ENCODE assay signal across 11 cellular contexts in the genomic region with DNA sequence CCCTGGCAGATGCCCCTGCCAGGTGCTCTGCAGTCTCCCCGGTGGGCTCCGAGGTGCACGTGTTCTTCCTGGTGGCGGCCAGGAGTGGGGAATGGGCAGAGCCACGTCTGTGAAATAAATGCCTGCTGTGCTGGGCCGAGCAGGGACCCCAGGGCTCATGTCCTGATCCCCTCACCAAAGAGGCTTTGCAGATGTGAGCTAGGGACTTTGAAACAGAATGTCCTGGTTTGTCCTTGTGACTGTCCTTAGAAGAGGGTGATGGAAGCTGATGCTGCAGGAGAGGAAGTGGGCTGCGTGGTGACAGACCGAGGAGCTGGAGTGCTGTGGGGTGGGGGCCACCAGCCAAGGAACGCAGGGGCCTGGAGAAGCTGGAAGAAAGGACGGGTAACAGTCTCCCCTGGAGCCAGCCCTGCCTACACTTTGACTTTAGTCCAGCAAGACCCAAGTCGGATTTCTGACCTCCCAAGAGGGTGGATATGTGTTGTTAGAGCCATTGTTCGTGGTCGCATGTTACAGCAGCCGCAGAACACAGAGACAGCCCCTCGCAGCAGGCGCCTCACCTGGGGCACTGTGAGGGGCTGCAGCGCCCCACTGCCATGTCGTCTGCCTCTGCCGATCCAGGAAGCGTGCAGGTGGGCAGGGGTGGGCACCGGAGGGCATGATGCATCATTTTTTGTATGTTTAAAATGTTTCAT.
A peak's percentile ranks its signal among the peaks of the same experiment; 100 is the strongest.
DNase-seq lines count a peak whose midpoint lies in the region; ATAC-seq, FAIRE-seq and TF ChIP-seq lines count a peak whose summit lies in the region.
"Had no signal": no experiment of that assay in that cellular context is flagged by ENCODE, and none has a peak within 500 bp of the region (broad histone marks: within the 10 kb centered on the region; RNA-seq: fewer than 3 reads in every experiment).

No MANE protein-coding gene starts in this region.

- H3K36me3 ChIP-seq in cardiac muscle cell = no peaks in the 10 kb centered on the region
- no peaks in the 10 kb centered on the region for H3K36me3 ChIP-seq in iPS-18a (ENCODE audit: control insufficient read depth, low read depth, low read length)

- peak overlapping the region; percentile 56 for H3K27ac Mint-ChIP-seq in stimulated activated effector memory CD8-positive, alpha-beta T cell treated with anti-CD3 and anti-CD28 coated beads, Interleukin-12 subunit alpha, Interleukin-12 subunit beta, amount 100 ng/mL, for 72 hours
- H3K27ac Mint-ChIP-seq: activated CD4-positive, alpha-beta T cell treated with anti-CD3 and anti-CD28 coated beads for 36 hours had no signal

- peaks cover 14% of the 10 kb centered on the region for H3K4me1 Mint-ChIP-seq in stimulated activated effector memory CD8-positive, alpha-beta T cell treated with anti-CD3 and anti-CD28 coated beads, Interleukin-12 subunit alpha, Interleukin-12 subunit beta, amount 100 ng/mL, for 72 hours

- peaks cover 42% of the 10 kb centered on the region for H3K4me1 ChIP-seq in cardiac muscle cell (ENCODE audit: low read depth)
- H3K4me1 ChIP-seq in iPS-18a (ENCODE audit: control insufficient read depth, low read depth, low read length) = peaks cover 36% of the 10 kb centered on the region

- no peaks in the 10 kb centered on the region for H3K36me3 Mint-ChIP-seq in stimulated activated effector memory CD8-positive, alpha-beta T cell treated with anti-CD3 and anti-CD28 coated beads, Interleukin-12 subunit alpha, Interleukin-12 subunit beta, amount 100 ng/mL, for 72 hours

- no peak for FAIRE-seq in D721Med (lab: Jason Lieb, UNC)

- ATAC-seq in stimulated activated effector memory CD8-positive, alpha-beta T cell treated with anti-CD3 and anti-CD28 coated beads, Interleukin-12 subunit alpha, Interleukin-12 subunit beta, amount 100 ng/mL, for 72 hours = no peak
- no peak for ATAC-seq in GM21390 (IDR thresholded peaks at IDR 0.05; ENCODE audit: unreplicated experiment)

- intact Hi-C loops in cardiac septum (cut with DNase I) = no loop called here

- no peak overlapping the region for H3K9ac ChIP-seq in iPS-18a (ENCODE audit: low read length)

- no peaks in the 10 kb centered on the region for H3K9me3 Mint-ChIP-seq in stimulated activated effector memory CD8-positive, alpha-beta T cell treated with anti-CD3 and anti-CD28 coated beads, Interleukin-12 subunit alpha, Interleukin-12 subunit beta, amount 100 ng/mL, for 72 hours
- H3K9me3 Mint-ChIP-seq: stimulated activated naive CD8-positive, alpha-beta T cell treated with anti-CD3 and anti-CD28 coated beads, Interleukin-15, Interleukin-2, amounts not matched to agents 100 ng/mL and 50 ng/mL, for 24 hours had no signal

- no peak for TF ChIP-seq CTCF in cardiac muscle cell (IDR thresholded peaks at IDR 0.05; ENCODE audit: low read depth, low read length)
- no peak for TF ChIP-seq CTCF in D721Med (IDR thresholded peaks at IDR 0.05; ENCODE audit: insufficient read depth, missing control alignments)

- H3K9me3 ChIP-seq in cardiac muscle cell (ENCODE audit: low read depth) (no peaks in the 10 kb centered on the region), iPS-18a (ENCODE audit: control insufficient read depth, low read depth, low read length) (no peaks in the 10 kb centered on the region)
- H3K9me3 ChIP-seq: body of pancreas had no signal

- DNase-seq in cardiac muscle cell (ENCODE audit: low read depth in 1 of 2, low spot score in 1 of 2) = no peak
- no peak for DNase-seq in cardiac septum (ENCODE audit: low spot score)
- DNase-seq in SHP77 treated with DMSO at 0.1 percent for 48 hours (lab: John Stamatoyannopoulos, UW) = peak; percentile 44
- DNase-seq in stimulated activated effector memory CD8-positive, alpha-beta T cell treated with anti-CD3 and anti-CD28 coated beads, Interleukin-12 subunit alpha, Interleukin-12 subunit beta, amount 100 ng/mL, for 72 hours (ENCODE audit: low spot score in 2 of 2) = no peak
- no peak for DNase-seq in D721Med (ENCODE audit: insufficient read length, low spot score)
- DNase-seq in GM03348 (ENCODE audit: low spot score) = no peak
- DNase-seq: activated CD4-positive, alpha-beta T cell treated with anti-CD3 and anti-CD28 coated beads for 36 hours had no signal

- H3K27me3 ChIP-seq in cardiac muscle cell (no peaks in the 10 kb centered on the region), iPS-18a (ENCODE audit: control insufficient read depth, insufficient read depth, low read length) (peaks cover 45% of the 10 kb centered on the region)
- H3K27me3 ChIP-seq: body of pancreas had no signal

- no peak overlapping the region for H3K4me3 Mint-ChIP-seq in stimulated activated effector memory CD8-positive, alpha-beta T cell treated with anti-CD3 and anti-CD28 coated beads, Interleukin-12 subunit alpha, Interleukin-12 subunit beta, amount 100 ng/mL, for 72 hours
- H3K4me3 Mint-ChIP-seq: activated CD4-positive, alpha-beta T cell treated with anti-CD3 and anti-CD28 coated beads for 36 hours had no signal

- H3K27ac ChIP-seq in cardiac muscle cell (peak overlapping the region; percentile 27), iPS-18a (ENCODE audit: low read length) (no peak overlapping the region)

- H3K4me3 ChIP-seq in cardiac muscle cell (no peak overlapping the region), iPS-18a (ENCODE audit: low read length) (peak overlapping the region; percentile 33)
- H3K4me3 ChIP-seq: body of pancreas had no signal
